8 cellular contexts compared by ENCODE assay signal in genomic region chr14:75981826-75982723, GRCh38. TPM values are rescaled to one million over a fixed set of nuclear protein-coding genes. Genes with fewer than 3 reads are reported as not detected.
A peak's percentile ranks its signal among the peaks of the same experiment; 100 is the strongest.
DNase-seq lines count a peak whose midpoint lies in the region; ATAC-seq and TF ChIP-seq lines count a peak whose summit lies in the region.

TGFB3 (minus strand) TSS chr14:75981995; CDS start chr14:75980893, 1,102 bp downstream.

- H3K9me2 ChIP-seq in OCI-LY1 (ENCODE audit: low read depth, low read length): no peaks in the 10 kb centered on the region

- intact Hi-C loops in IMR-90 (cut with micrococcal nuclease): loop anchor here (1.0 to 5.0 kb wide), 5 partner anchors 76 to 405 kb away; partner anchors contain the start of gene FLVCR2

- H3K4me3 ChIP-seq in IMR-90 (ENCODE audit: insufficient read depth, low read depth, low read length): peak within 1 kb of the TSS; percentile 50
- H3K4me3 ChIP-seq in OCI-LY1 (ENCODE audit: low read depth, low read length, poor library complexity, severe bottlenecking): peak within 1 kb of the TSS; percentile 73
- peak within 1 kb of the TSS; percentile 57 for H3K4me3 ChIP-seq in epithelial cell of esophagus (ENCODE audit: low read length)
- H3K4me3 ChIP-seq in mononuclear cell (ENCODE audit: low read length): peak within 1 kb of the TSS; percentile 58

- no peak within 1 kb of the TSS for H2BK15ac ChIP-seq in IMR-90 (ENCODE audit: low read depth, low read length)

- H3K9me3 ChIP-seq in IMR-90 (ENCODE audit: control insufficient read depth, insufficient read depth, low read length): no peaks in the 10 kb centered on the region
- no peaks in the 10 kb centered on the region for H3K9me3 ChIP-seq in OCI-LY1 (ENCODE audit: low read length)
- no peaks in the 10 kb centered on the region for H3K9me3 ChIP-seq in mononuclear cell (ENCODE audit: low read depth, low read length)

- ATAC-seq in GM19328 (IDR thresholded peaks at IDR 0.05; ENCODE audit: unreplicated experiment) (peak; percentile 44), IMR-90 (ENCODE audit: low read depth) (peak; percentile 72)

- H2BK5ac ChIP-seq in IMR-90 (ENCODE audit: low read depth, low read length, poor library complexity, severe bottlenecking): peak within 1 kb of the TSS; percentile 16

- peak within 1 kb of the TSS; percentile 26; the same call in 1 of the 2 replicates for H3K18ac ChIP-seq in IMR-90 (ENCODE audit: low read depth, low read length)

- peak within 1 kb of the TSS; percentile 66 for H2AK9ac ChIP-seq in IMR-90 (replicated peaks; ENCODE audit: low read depth, low read length, poor library complexity)

- no peaks in the 10 kb centered on the region; the same call in 1 of the 2 replicates for H3K27me3 ChIP-seq in IMR-90 (ENCODE audit: control insufficient read depth, insufficient read depth, low read length)
- no peaks in the 10 kb centered on the region for H3K27me3 ChIP-seq in OCI-LY1 (ENCODE audit: insufficient read depth, low read length)
- H3K27me3 ChIP-seq in mononuclear cell (ENCODE audit: insufficient read depth, low read length): no peaks in the 10 kb centered on the region

- POLR2A ChIA-PET in IMR-90 (lab: Charles Lee; ENCODE audit: unreplicated experiment): interaction anchor here (1.2 kb wide), 1 partner anchor 13 kb away, joined by 8 read pairs; no protein-coding TSS in a partner anchor

- H3F3A ChIP-seq in OCI-LY1 (ENCODE audit: insufficient read depth, low read length): no peaks in the 10 kb centered on the region

- in situ Hi-C loops in IMR-90 (cut with MboI; ENCODE audit: low sequenced_read_pairs): loop anchor here (5.0 to 25.0 kb wide), 4 partner anchors 187 to 1080 kb away; partner anchors contain the start of gene FLVCR2

- H2BK20ac ChIP-seq in IMR-90 (ENCODE audit: low read depth, low read length): no peak within 1 kb of the TSS

- peak within 1 kb of the TSS; percentile 32; the same call in 1 of the 2 replicates for H2AK5ac ChIP-seq in IMR-90 (ENCODE audit: low read depth, low read length)

- TF ChIP-seq CTCF in AG09319 (IDR thresholded peaks at IDR 0.05; ENCODE audit: low read depth, low read length) (peak; percentile 58), IMR-90 (conservative IDR thresholded peaks at IDR 0.05; ENCODE audit: low read depth, low read length) (peak; percentile 72), OCI-LY1 (IDR thresholded peaks at IDR 0.05; ENCODE audit: low read length) (peak; percentile 52), epithelial cell of esophagus (IDR thresholded peaks at IDR 0.05; ENCODE audit: insufficient read depth, low read depth, low read length, missing control alignments) (peak; percentile 66)

- H2BK120ac ChIP-seq in IMR-90 (ENCODE audit: low read depth, low read length): peak within 1 kb of the TSS; percentile 10; the same call in 1 of the 2 replicates

- H2AFZ ChIP-seq in IMR-90 (replicated peaks; ENCODE audit: low read length, poor library complexity) (peak within 1 kb of the TSS; percentile 91), OCI-LY1 (ENCODE audit: low read length) (peak within 1 kb of the TSS; percentile 20; the same call in 1 of the 2 replicates)

- peaks cover 7 to 11% of the 10 kb centered on the region in 2 experiments for H3K79me1 ChIP-seq in IMR-90 (ENCODE audit: low read depth in 1 of 2, low read length in 2 of 2)

- dilution Hi-C loops in IMR-90 (cut with HindIII; ENCODE audit: low sequenced_read_pairs, unreplicated experiment): no loop called here

- H3K27ac ChIP-seq in IMR-90 (ENCODE audit: insufficient read depth, low read length): peak within 1 kb of the TSS; percentile 66
- H3K27ac ChIP-seq in OCI-LY1 (ENCODE audit: low read depth, low read length, poor library complexity, severe bottlenecking): no peak within 1 kb of the TSS

- peak within 1 kb of the TSS; percentile 78 for H3K4me2 ChIP-seq in IMR-90 (ENCODE audit: low read depth, low read length)
- peak within 1 kb of the TSS; percentile 77 for H3K4me2 ChIP-seq in OCI-LY1 (ENCODE audit: low read length)

- 0 out of 2 replicates have a peak within 1 kb of the TSS, but pooled peaks have one; percentile 5 for H3K14ac ChIP-seq in IMR-90 (replicated peaks; ENCODE audit: low read depth, low read length)

- DNase-seq in AG09319 (ENCODE audit: extremely low read depth, low read depth) (peak; percentile 92), IMR-90 (peak; percentile 93), activated T-cell treated with anti-CD3 and anti-CD28 coated beads for 4 hours (peak; percentile 67), epithelial cell of esophagus (ENCODE audit: low read depth) (peak; percentile 81)
- peak; percentile 52 to 60 for DNase-seq in stimulated activated CD8-positive, alpha-beta memory T cell treated with anti-CD3 and anti-CD28 coated beads, Interleukin-15, amount 100 ng/mL, for 4 hours (ENCODE audit: low read depth in 2 of 2)

- TF ChIP-seq RAD21 in IMR-90 (IDR thresholded peaks at IDR 0.05; ENCODE audit: low read length): peak; percentile 81

- no peaks in the 10 kb centered on the region for H4K20me1 ChIP-seq in IMR-90 (ENCODE audit: insufficient read depth, low read length)
- no peaks in the 10 kb centered on the region for H4K20me1 ChIP-seq in OCI-LY1 (ENCODE audit: insufficient read depth, low read length)

- peaks cover 7% of the 10 kb centered on the region; the same call in 1 of the 2 replicates for H3K4me1 ChIP-seq in IMR-90 (ENCODE audit: control insufficient read depth, insufficient read depth, low read length)
- peaks cover 48% of the 10 kb centered on the region for H3K4me1 ChIP-seq in OCI-LY1 (ENCODE audit: insufficient read depth, low read length, severe bottlenecking)
- peaks cover 44% of the 10 kb centered on the region for H3K4me1 ChIP-seq in mononuclear cell (ENCODE audit: insufficient read depth, low read length)

- no peak within 1 kb of the TSS for H3K56ac ChIP-seq in IMR-90 (ENCODE audit: extremely low read depth, insufficient read depth, low read length)

- peak; percentile 75 for TF ChIP-seq POLR2A in IMR-90 (IDR thresholded peaks at IDR 0.05; ENCODE audit: low read depth, low read length)

- peak within 1 kb of the TSS in 1 of 2 experiments; percentile 22; a peak in 1 of 4 replicates for H4K8ac ChIP-seq in IMR-90 (ENCODE audit: low read depth in 2 of 2, low read length in 2 of 2)

- no TSS peak for BruUV-seq in IMR-90 (replicated peaks; lab: Mats Ljungman, UMichigan)

- H3K9ac ChIP-seq in IMR-90 (ENCODE audit: low read depth, low read length): peak within 1 kb of the TSS; percentile 54
- H3K9ac ChIP-seq in OCI-LY1 (ENCODE audit: low read length): peak within 1 kb of the TSS; percentile 73

- peak within 1 kb of the TSS; percentile 29; the same call in 1 of the 2 replicates for H3K23ac ChIP-seq in IMR-90 (ENCODE audit: low read depth, low read length)

- H3K36me3 ChIP-seq in IMR-90 (ENCODE audit: control insufficient read depth, insufficient read depth, low read length) (no peaks in the 10 kb centered on the region), OCI-LY1 (ENCODE audit: insufficient read depth, low read length) (no peaks in the 10 kb centered on the region)

- H3K9me1 ChIP-seq in IMR-90 (ENCODE audit: insufficient read depth, low read length): no peaks in the 10 kb centered on the region

- H3K79me2 ChIP-seq in OCI-LY1 (ENCODE audit: insufficient read depth, low read length): no peaks in the 10 kb centered on the region

- H3K4ac ChIP-seq in IMR-90 (ENCODE audit: low read depth, low read length): peak within 1 kb of the TSS; percentile 36

- CTCF ChIA-PET in IMR-90 (lab: Yijun Ruan, JAX): interaction anchor here (0.6 to 5.3 kb wide), 13 partner anchors 9 to 405 kb away, joined by 3 to 63 read pairs (median 3); no protein-coding TSS in a partner anchor

- 0% methylated on average over 15 of the region's 64 CpGs; no CpG with 5 or more reads in 1 of the 2 experiments for WGBS in IMR-90 (ENCODE audit: extremely low coverage in 2 of 2, insufficient read length in 1 of 2), 2 experiments

- H4K5ac ChIP-seq in IMR-90 (ENCODE audit: low read depth, low read length): no peak within 1 kb of the TSS; the same call in 1 of the 2 replicates

- H4K91ac ChIP-seq in IMR-90 (ENCODE audit: insufficient read depth, low read depth, low read length): no peak within 1 kb of the TSS

TF ChIP-seq in IMR-90, 13 proteins besides CTCF, POLR2A, EP300 and RAD21:
- TF ChIP-seq RCOR1 (IDR thresholded peaks at IDR 0.05; ENCODE audit: insufficient replicate concordance, low read length) (no peak), ELK1 (IDR thresholded peaks at IDR 0.05; ENCODE audit: borderline replicate concordance, low read depth, low read length) (no peak), NFE2L2 (IDR thresholded peaks at IDR 0.05; ENCODE audit: low read depth, low read length) (0 out of 2 replicates have a peak, but pooled peaks have one; percentile 11), MAZ (IDR thresholded peaks at IDR 0.05; ENCODE audit: borderline replicate concordance, low read depth, low read length) (peak; percentile 84), CHD1 (IDR thresholded peaks at IDR 0.05; ENCODE audit: low read depth, low read length) (0 out of 2 replicates have a peak, but pooled peaks have one; percentile 45), MXI1 (IDR thresholded peaks at IDR 0.05; ENCODE audit: borderline replicate concordance, low read depth, low read length) (peak; percentile 86), MAFK (IDR thresholded peaks at IDR 0.05; ENCODE audit: low read depth, low read length) (no peak), RFX5 (IDR thresholded peaks at IDR 0.05; ENCODE audit: low read depth, low read length) (no peak), SMC3 (IDR thresholded peaks at IDR 0.05; ENCODE audit: low read depth, low read length) (peak; percentile 75), BHLHE40 (IDR thresholded peaks at IDR 0.05; ENCODE audit: low read depth, low read length) (0 out of 2 replicates have a peak, but pooled peaks have one; percentile 17)

RNA-seq across cellular contexts. Expression of gene TGFB3, which starts in this region (rescaled TPM):
- 2.2 and 3.1 TPM in 2 replicates for total RNA-seq in IMR-90 (2012; rRNA removed)
- 3.7 and 4.3 TPM in 2 replicates for polyA plus RNA-seq in IMR-90 (2012; rRNA removed)
- 2.1 and 3.2 TPM in 2 replicates for polyA plus RNA-seq in IMR-90 (2012; cell fraction: cytosol; rRNA removed)
- polyA plus RNA-seq in IMR-90 (2012; cell fraction: nucleus; rRNA removed; ENCODE audit: low replicate concordance): 8.5 and 13.2 TPM in 2 replicates
- total RNA-seq in mononuclear cell: 2.9 TPM
